In the genomic region with DNA sequence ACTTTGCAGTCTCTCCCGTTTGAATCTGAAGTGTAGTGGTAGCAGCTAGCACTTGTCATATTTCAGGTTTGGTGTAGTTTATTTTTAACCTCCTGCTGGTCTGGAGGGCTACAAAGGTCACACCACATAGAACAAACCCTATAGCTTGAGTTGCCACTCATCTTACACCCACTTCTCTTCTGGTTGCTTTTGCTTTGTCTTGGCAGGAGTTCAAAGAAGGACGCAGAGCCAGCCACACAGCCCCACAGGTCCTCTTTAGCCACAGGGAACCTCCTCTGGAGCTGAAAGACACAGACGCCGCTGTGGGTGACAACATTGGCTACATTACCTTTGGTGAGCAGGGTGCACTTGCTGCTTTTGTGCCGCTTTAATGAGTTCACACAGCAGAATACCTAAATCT, we compare ENCODE assay signal across 16 cellular contexts. TPM values are rescaled to one million over a fixed set of nuclear protein-coding genes. Genes with fewer than 3 reads are reported as not detected.
DNase-seq lines count a peak whose midpoint lies in the region; ATAC-seq lines count a peak whose summit lies in the region.
"Had no signal": no experiment of that assay in that cellular context is flagged by ENCODE, and none has a peak within 500 bp of the region (broad histone marks: within the 10 kb centered on the region; RNA-seq: fewer than 3 reads in every experiment).

No MANE protein-coding gene starts in this region.

- no peak for DNase-seq in activated CD4-positive, alpha-beta T cell treated with anti-CD3 and anti-CD28 coated beads for 36 hours
- no peak for DNase-seq in activated CD4-positive, alpha-beta T cell treated with anti-CD3 and anti-CD28 coated beads for 48 hours
- DNase-seq in MV-4-11 (lab: John Stamatoyannopoulos, UW) (peak; percentile 27), head of caudate nucleus (no peak), iPS-NIHi7 (ENCODE audit: extremely low spot score) (no peak)
- no peak for DNase-seq in central memory CD8-positive, alpha-beta T cell (ENCODE audit: low spot score in 2 of 2)
- DNase-seq in naive thymus-derived CD8-positive, alpha-beta T cell = no peak
- DNase-seq: ACHN; activated CD4-positive, CD25-positive, alpha-beta regulatory T cell treated with anti-CD3 and anti-CD28 coated beads, Interleukin-2, amount 50 U/mL, for 72 hours; hypothalamus; left colon; NCI-H2029 treated with DMSO at 0.1 percent for 48 hours; stimulated activated CD4-positive, alpha-beta T cell treated with anti-CD3 and anti-CD28 coated beads, Interleukin-12 subunit alpha, Interleukin-12 subunit beta, amount 100 ng/mL, for 4 hours; stomach had no signal

- POLR2A ChIA-PET in activated CD4-positive, alpha-beta T cell treated with anti-CD3 and anti-CD28 coated beads for 36 hours (lab: Charles Lee) = interaction anchor here (1.6 kb wide), 1 partner anchor 10 kb away, joined by 4 read pairs; no protein-coding TSS in a partner anchor
- POLR2A ChIA-PET in naive thymus-derived CD8-positive, alpha-beta T cell (lab: Charles Lee) = interaction anchor here (2.0 to 3.5 kb wide), 2 partner anchors 20 to 25 kb away, joined by 6 to 9 read pairs; no protein-coding TSS in a partner anchor

- intact Hi-C loops in activated CD4-positive, alpha-beta T cell treated with anti-CD3 and anti-CD28 coated beads for 36 hours (cut with DNase I, micrococcal nuclease) = no loop called here
- intact Hi-C loops in head of caudate nucleus (cut with DNase I) = no loop called here

- peak; percentile 23 for ATAC-seq in activated CD4-positive, alpha-beta T cell treated with anti-CD3 and anti-CD28 coated beads for 36 hours
- ATAC-seq in central memory CD8-positive, alpha-beta T cell (replicated peaks; ENCODE audit: extremely low read depth, poor library complexity, severe bottlenecking) = no peak
- peak; percentile 58 to 70 for ATAC-seq in naive thymus-derived CD8-positive, alpha-beta T cell
- ATAC-seq in HG02763 (IDR thresholded peaks at IDR 0.05; ENCODE audit: unreplicated experiment) = no peak
- ATAC-seq: left colon had no signal

- H3K9me3 Mint-ChIP-seq in activated CD4-positive, alpha-beta T cell treated with anti-CD3 and anti-CD28 coated beads for 36 hours (ENCODE audit: low read depth) = no peaks in the 10 kb centered on the region
- H3K9me3 Mint-ChIP-seq in central memory CD8-positive, alpha-beta T cell = no peaks in the 10 kb centered on the region
- H3K9me3 Mint-ChIP-seq in naive thymus-derived CD8-positive, alpha-beta T cell = no peaks in the 10 kb centered on the region

- peak overlapping the region; percentile 72 for H3K27ac Mint-ChIP-seq in activated CD4-positive, alpha-beta T cell treated with anti-CD3 and anti-CD28 coated beads for 36 hours
- H3K27ac Mint-ChIP-seq in central memory CD8-positive, alpha-beta T cell (ENCODE audit: low read depth) = peak overlapping the region; percentile 84
- H3K27ac Mint-ChIP-seq in naive thymus-derived CD8-positive, alpha-beta T cell = peak overlapping the region; percentile 53 to 94 (median 84)

- H3K36me3 Mint-ChIP-seq in activated CD4-positive, alpha-beta T cell treated with anti-CD3 and anti-CD28 coated beads for 36 hours (ENCODE audit: low read depth) = peaks cover 79% of the 10 kb centered on the region
- H3K36me3 Mint-ChIP-seq in central memory CD8-positive, alpha-beta T cell (ENCODE audit: insufficient read depth) = peaks cover 95% of the 10 kb centered on the region
- H3K36me3 Mint-ChIP-seq in naive thymus-derived CD8-positive, alpha-beta T cell = peaks cover 3 to 99% (median 27%) of the 10 kb centered on the region in 3 donors

- no peak overlapping the region for H3K4me3 Mint-ChIP-seq in activated CD4-positive, alpha-beta T cell treated with anti-CD3 and anti-CD28 coated beads for 36 hours
- no peak overlapping the region for H3K4me3 Mint-ChIP-seq in central memory CD8-positive, alpha-beta T cell
- H3K4me3 Mint-ChIP-seq in naive thymus-derived CD8-positive, alpha-beta T cell = peak overlapping the region in 3 of 10 donors; percentile 4 to 39 (median 20)

- no peaks in the 10 kb centered on the region for H3K27me3 Mint-ChIP-seq in activated CD4-positive, alpha-beta T cell treated with anti-CD3 and anti-CD28 coated beads for 36 hours
- H3K27me3 Mint-ChIP-seq in central memory CD8-positive, alpha-beta T cell = no peaks in the 10 kb centered on the region
- H3K27me3 Mint-ChIP-seq in naive thymus-derived CD8-positive, alpha-beta T cell = no peaks in the 10 kb centered on the region

- peaks cover 4% of the 10 kb centered on the region for H3K4me1 Mint-ChIP-seq in activated CD4-positive, alpha-beta T cell treated with anti-CD3 and anti-CD28 coated beads for 36 hours
- peaks cover 22% of the 10 kb centered on the region for H3K4me1 Mint-ChIP-seq in central memory CD8-positive, alpha-beta T cell
- H3K4me1 Mint-ChIP-seq in naive thymus-derived CD8-positive, alpha-beta T cell = peaks cover 13 to 57% (median 43%) of the 10 kb centered on the region in 4 donors

- CTCF ChIA-PET in activated CD4-positive, alpha-beta T cell treated with anti-CD3 and anti-CD28 coated beads for 36 hours (lab: Charles Lee) = interaction anchor here (1.3 to 5.3 kb wide), 2 partner anchors 12 to 16 kb away, joined by 4 to 29 read pairs; no protein-coding TSS in a partner anchor

RNA-seq across cellular contexts. Expression of gene GPBAR1, which starts 15.6 kb away (rescaled TPM):
- under 1 TPM; 0.11 to 0.40 TPM for total RNA-seq in activated CD4-positive, alpha-beta T cell treated with anti-CD3 and anti-CD28 coated beads for 36 hours
- total RNA-seq in naive thymus-derived CD8-positive, alpha-beta T cell = 1 to 10 TPM; 1.1 to 1.4 TPM
- under 1 TPM; 0.14 to 0.41 (median 0.28) TPM for polyA plus RNA-seq in naive thymus-derived CD8-positive, alpha-beta T cell
- total RNA-seq: ascending aorta had no signal

RNA-seq across cellular contexts. Expression of gene AAMP, which starts 24.7 kb away (rescaled TPM):
- total RNA-seq in activated CD4-positive, alpha-beta T cell treated with anti-CD3 and anti-CD28 coated beads for 36 hours = 10 to 100 TPM; 49.7 to 72.2 TPM
- 10 to 100 TPM; 57.0 to 61.6 TPM for total RNA-seq in naive thymus-derived CD8-positive, alpha-beta T cell
- polyA plus RNA-seq in naive thymus-derived CD8-positive, alpha-beta T cell = 10 to 100 TPM; 77.0 to 93.6 (median 89.7) TPM

RNA-seq across cellular contexts. Expression of gene PNKD, which starts 25.1 kb away (rescaled TPM):
- 10 to 100 TPM; 17.8 to 18.5 TPM for total RNA-seq in activated CD4-positive, alpha-beta T cell treated with anti-CD3 and anti-CD28 coated beads for 36 hours
- total RNA-seq in naive thymus-derived CD8-positive, alpha-beta T cell = 10 to 100 TPM; 33.6 to 40.5 TPM
- polyA plus RNA-seq in naive thymus-derived CD8-positive, alpha-beta T cell = 100 to 1,000 TPM; 108 to 119 (median 109) TPM

RNA-seq across cellular contexts. Expression of gene ARPC2, which starts 28.2 kb away (rescaled TPM):
- total RNA-seq in activated CD4-positive, alpha-beta T cell treated with anti-CD3 and anti-CD28 coated beads for 36 hours = 100 to 1,000 TPM; 563 to 632 TPM
- total RNA-seq in naive thymus-derived CD8-positive, alpha-beta T cell = 100 to 1,000 TPM; 425 to 448 TPM
- polyA plus RNA-seq in naive thymus-derived CD8-positive, alpha-beta T cell = 100 to 1,000 TPM; 690 to 865 (median 728) TPM

RNA-seq across cellular contexts. Expression of gene TMBIM1, which starts 47.1 kb away (rescaled TPM):
- 10 to 100 TPM; 51.1 to 54.0 TPM for total RNA-seq in activated CD4-positive, alpha-beta T cell treated with anti-CD3 and anti-CD28 coated beads for 36 hours
- total RNA-seq in naive thymus-derived CD8-positive, alpha-beta T cell = 100 to 1,000 TPM in 1 of 2 experiments, 10 to 100 TPM in 1; 95.1 to 100 TPM
- polyA plus RNA-seq in naive thymus-derived CD8-positive, alpha-beta T cell = 100 to 1,000 TPM in 1 of 3 donors, 10 to 100 TPM in 2; 75.8 to 114 (median 80.3) TPM

Comparison
In these comparisons a context has a peak if more than half of its experiments do, and no peak if none do; other contexts are left out.
1. ATAC-seq: peak in activated CD4-positive, alpha-beta T cell treated with anti-CD3 and anti-CD28 coated beads for 36 hours (single experiment) and naive thymus-derived CD8-positive, alpha-beta T cell (2 of 2); none in central memory CD8-positive, alpha-beta T cell (single experiment) and HG02763 (single experiment).
2. Peak in every context shown above with its lines, with median percentiles within 50 percentile points of each other: H3K27ac Mint-ChIP-seq.